In genomic region chr14:31026395-31027096, GRCh38 we compare ENCODE assay signal across 8 cellular contexts. TPM values are rescaled to one million over a fixed set of nuclear protein-coding genes. Genes with fewer than 3 reads are reported as not detected.
A peak's percentile ranks its signal among the peaks of the same experiment; 100 is the strongest.
DNase-seq lines count a peak whose midpoint lies in the region; ATAC-seq lines count a peak whose summit lies in the region.

No MANE protein-coding gene starts in this region.

- DNase-seq in NCI-H526 (lab: John Stamatoyannopoulos, UW) (peak; percentile 94 to 97), cortex of kidney (lab: John Stamatoyannopoulos, UW) (peak; percentile 86), left lobe of liver (ENCODE audit: low spot score) (peak; percentile 98)
- DNase-seq in activated CD4-positive, alpha-beta T cell treated with anti-CD3 and anti-CD28 coated beads, Interleukin-2, amount 10 ng/mL, durations not matched to agents 7 days and 5 days, result peak; percentile 90
- peak; percentile 91 to 92 for DNase-seq in stimulated activated CD4-positive, alpha-beta T cell treated with anti-CD3 and anti-CD28 coated beads, Interleukin-2, amount 100 ng/mL, for 24 hours

- H3K4me1 Mint-ChIP-seq in activated CD4-positive, alpha-beta T cell treated with anti-CD3 and anti-CD28 coated beads, Interleukin-2, amount 10 ng/mL, durations not matched to agents 7 days and 5 days, result peaks cover 51% of the 10 kb centered on the region

- H4K20me1 ChIP-seq in BLaER1 treated with 17β-estradiol and CSF1 and Interleukin-3, amounts not matched to agents 10 nM and 100 nM, result peaks cover 0 to 34% (median 27%) of the 10 kb centered on the region in 11 experiments; a peak in 17 of 22 replicates

- H3K36me3 Mint-ChIP-seq in activated CD4-positive, alpha-beta T cell treated with anti-CD3 and anti-CD28 coated beads, Interleukin-2, amount 10 ng/mL, durations not matched to agents 7 days and 5 days (ENCODE audit: low read depth), result peaks cover 11% of the 10 kb centered on the region

- H3K27me3 Mint-ChIP-seq in activated CD4-positive, alpha-beta T cell treated with anti-CD3 and anti-CD28 coated beads, Interleukin-2, amount 10 ng/mL, durations not matched to agents 7 days and 5 days, result no peaks in the 10 kb centered on the region

- H3K27me3 ChIP-seq in BLaER1 treated with 17β-estradiol and CSF1 and Interleukin-3, amounts not matched to agents 10 nM and 100 nM, result no peaks in the 10 kb centered on the region

- POLR2A ChIA-PET in activated CD4-positive, alpha-beta T cell treated with anti-CD3 and anti-CD28 coated beads, Interleukin-2, amount 10 ng/mL, durations not matched to agents 7 days and 5 days (lab: Charles Lee), result interaction anchor here (0.6 to 1.5 kb wide), 4 partner anchors 8 to 404 kb away, joined by 3 to 4 read pairs (median 4); partner anchors contain the start of gene HECTD1

- peak overlapping the region; percentile 99 to 100 (median 99) for H3K9ac ChIP-seq in BLaER1 treated with 17β-estradiol and CSF1 and Interleukin-3, amounts not matched to agents 10 nM and 100 nM

- CTCF ChIA-PET in activated CD4-positive, alpha-beta T cell treated with anti-CD3 and anti-CD28 coated beads, Interleukin-2, amount 10 ng/mL, durations not matched to agents 7 days and 5 days (lab: Charles Lee), result interaction anchor here (0.5 to 1.3 kb wide), 5 partner anchors 14 to 181 kb away, joined by 3 to 4 read pairs (median 3); partner anchors contain the start of gene HECTD1

- H3K4me2 ChIP-seq in BLaER1 treated with 17β-estradiol and CSF1 and Interleukin-3, amounts not matched to agents 10 nM and 100 nM, result peak overlapping the region; percentile 73 to 93 (median 81)

- H3K36me3 ChIP-seq in BLaER1 treated with 17β-estradiol and CSF1 and Interleukin-3, amounts not matched to agents 10 nM and 100 nM, result peaks cover 10 to 17% (median 13%) of the 10 kb centered on the region in 11 experiments; a peak in 19 of 22 replicates

- H3K4me3 Mint-ChIP-seq in activated CD4-positive, alpha-beta T cell treated with anti-CD3 and anti-CD28 coated beads, Interleukin-2, amount 10 ng/mL, durations not matched to agents 7 days and 5 days, result peak overlapping the region; percentile 80

- H3K9me3 ChIP-seq in BLaER1 treated with 17β-estradiol and CSF1 and Interleukin-3, amounts not matched to agents 10 nM and 100 nM (replicated peaks in 1 of 11), result 0 out of 22 replicates have a peak, but pooled peaks cover 0 to 4% (median 0%) of the 10 kb centered on the region in 11 experiments

- peak overlapping the region; percentile 97 to 100 (median 99) for H3K27ac ChIP-seq in BLaER1 treated with 17β-estradiol and CSF1 and Interleukin-3, amounts not matched to agents 10 nM and 100 nM

- H3K27ac Mint-ChIP-seq in activated CD4-positive, alpha-beta T cell treated with anti-CD3 and anti-CD28 coated beads, Interleukin-2, amount 10 ng/mL, durations not matched to agents 7 days and 5 days, result peak overlapping the region; percentile 98

- peak overlapping the region; percentile 86 to 100 (median 99) for H3K4me3 ChIP-seq in BLaER1 treated with 17β-estradiol and CSF1 and Interleukin-3, amounts not matched to agents 10 nM and 100 nM

- no peaks in the 10 kb centered on the region for H3K9me3 Mint-ChIP-seq in activated CD4-positive, alpha-beta T cell treated with anti-CD3 and anti-CD28 coated beads, Interleukin-2, amount 10 ng/mL, durations not matched to agents 7 days and 5 days

- peaks cover 9 to 33% (median 29%) of the 10 kb centered on the region in 10 experiments for H3K4me1 ChIP-seq in BLaER1 treated with 17β-estradiol and CSF1 and Interleukin-3, amounts not matched to agents 10 nM and 100 nM

- ATAC-seq in GM19328 (IDR thresholded peaks at IDR 0.05; ENCODE audit: unreplicated experiment) (peak; percentile 94), HG03469 (IDR thresholded peaks at IDR 0.05; ENCODE audit: unreplicated experiment) (peak; percentile 83), left lobe of liver (peak; percentile 91)

RNA-seq across cellular contexts. Expression of gene STRN3, which starts 0.4 kb away (rescaled TPM):
- total RNA-seq in activated CD4-positive, alpha-beta T cell treated with anti-CD3 and anti-CD28 coated beads, Interleukin-2, amount 10 ng/mL, durations not matched to agents 7 days and 5 days, result 10 to 100 TPM; 20.4 TPM
- total RNA-seq in left lobe of liver, result 19.7 TPM

RNA-seq across cellular contexts. Expression of gene AP4S1, which starts 1.1 kb away (rescaled TPM):
- total RNA-seq in activated CD4-positive, alpha-beta T cell treated with anti-CD3 and anti-CD28 coated beads, Interleukin-2, amount 10 ng/mL, durations not matched to agents 7 days and 5 days, result 1 to 10 TPM; 5.1 to 6.4 TPM
- 1.9 TPM for total RNA-seq in left lobe of liver

Comparison
In these comparisons a context has a peak if more than half of its experiments do, and no peak if none do; other contexts are left out.
1. Peak in every context shown above with its lines: DNase-seq, ATAC-seq, H3K4me3 ChIP-seq and H3K27ac ChIP-seq.